8 cellular contexts compared by ENCODE assay signal in the genomic region with DNA sequence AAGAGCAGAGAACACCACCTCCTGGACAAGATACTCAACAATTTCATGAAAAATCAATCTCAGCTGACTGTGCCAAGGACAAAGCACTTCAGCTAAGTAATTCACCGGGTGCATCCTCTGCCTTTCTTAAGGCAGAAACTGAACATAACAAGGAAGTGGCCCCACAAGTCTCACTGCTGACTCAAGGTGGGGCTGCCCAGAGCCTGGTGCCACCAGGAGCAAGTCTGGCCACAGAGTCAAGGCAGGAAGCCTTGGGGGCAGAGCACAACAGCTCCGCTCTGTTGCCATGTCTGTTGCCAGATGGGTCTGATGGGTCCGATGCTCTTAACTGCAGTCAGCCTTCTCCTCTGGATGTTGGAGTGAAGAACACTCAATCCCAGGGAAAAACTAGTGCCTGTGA.
DNase-seq lines count a peak whose midpoint lies in the region; ATAC-seq and TF ChIP-seq lines count a peak whose summit lies in the region.

No MANE protein-coding gene starts in this region.

- peaks cover 0 to 86% of the 10 kb centered on the region in 2 donors for H3K4me1 ChIP-seq in right atrium auricular region

- no peaks in the 10 kb centered on the region for H3K9me3 Mint-ChIP-seq in stimulated activated effector memory CD8-positive, alpha-beta T cell treated with anti-CD3 and anti-CD28 coated beads, Interleukin-12 subunit alpha, Interleukin-12 subunit beta, amount 100 ng/mL, for 72 hours

- peak overlapping the region; percentile 41 to 50 for H3K4me3 ChIP-seq in right atrium auricular region

- H3K9me3 ChIP-seq in right atrium auricular region = no peaks in the 10 kb centered on the region

- peak; percentile 72 for DNase-seq in activated CD8-positive, alpha-beta memory T cell treated with anti-CD3 and anti-CD28 coated beads, Interleukin-2, amount 50 U/mL, for 48 hours
- DNase-seq in right atrium auricular region (ENCODE audit: low spot score) (no peak), GM19238 (ENCODE audit: insufficient read length, low spot score) (no peak), retina (no peak), dedifferentiated amniotic fluid mesenchymal stem cell (ENCODE audit: extremely low spot score) (no peak)
- DNase-seq in stimulated activated effector memory CD8-positive, alpha-beta T cell treated with anti-CD3 and anti-CD28 coated beads, Interleukin-12 subunit alpha, Interleukin-12 subunit beta, amount 100 ng/mL, for 72 hours (ENCODE audit: low spot score in 2 of 2) = peak; percentile 31 to 72

- H3K4me1 Mint-ChIP-seq in stimulated activated effector memory CD8-positive, alpha-beta T cell treated with anti-CD3 and anti-CD28 coated beads, Interleukin-12 subunit alpha, Interleukin-12 subunit beta, amount 100 ng/mL, for 72 hours = peaks cover 70% of the 10 kb centered on the region

- peak overlapping the region; percentile 90 to 94 for H3K27ac ChIP-seq in right atrium auricular region

- ATAC-seq in HG03432 (IDR thresholded peaks at IDR 0.05; ENCODE audit: unreplicated experiment) (peak; percentile 21), HG03135 (IDR thresholded peaks at IDR 0.05; ENCODE audit: unreplicated experiment) (no peak)
- ATAC-seq in stimulated activated effector memory CD8-positive, alpha-beta T cell treated with anti-CD3 and anti-CD28 coated beads, Interleukin-12 subunit alpha, Interleukin-12 subunit beta, amount 100 ng/mL, for 72 hours = peak; percentile 81

- H3K36me3 ChIP-seq in right atrium auricular region = peaks cover 8% of the 10 kb centered on the region

- peak overlapping the region; percentile 86 for H3K4me3 Mint-ChIP-seq in stimulated activated effector memory CD8-positive, alpha-beta T cell treated with anti-CD3 and anti-CD28 coated beads, Interleukin-12 subunit alpha, Interleukin-12 subunit beta, amount 100 ng/mL, for 72 hours

- peaks cover 77% of the 10 kb centered on the region for H3K36me3 Mint-ChIP-seq in stimulated activated effector memory CD8-positive, alpha-beta T cell treated with anti-CD3 and anti-CD28 coated beads, Interleukin-12 subunit alpha, Interleukin-12 subunit beta, amount 100 ng/mL, for 72 hours

- no peaks in the 10 kb centered on the region for H3K27me3 ChIP-seq in right atrium auricular region

- peak overlapping the region; percentile 98 for H3K27ac Mint-ChIP-seq in stimulated activated effector memory CD8-positive, alpha-beta T cell treated with anti-CD3 and anti-CD28 coated beads, Interleukin-12 subunit alpha, Interleukin-12 subunit beta, amount 100 ng/mL, for 72 hours

- no peak for TF ChIP-seq CTCF in right atrium auricular region (IDR thresholded peaks at IDR 0.05)

Comparison
In these comparisons a context has a peak if more than half of its experiments do, and no peak if none do; other contexts are left out.
1. DNase-seq: peak in activated CD8-positive, alpha-beta memory T cell treated with anti-CD3 and anti-CD28 coated beads, Interleukin-2, amount 50 U/mL, for 48 hours (single experiment) and stimulated activated effector memory CD8-positive, alpha-beta T cell treated with anti-CD3 and anti-CD28 coated beads, Interleukin-12 subunit alpha, Interleukin-12 subunit beta, amount 100 ng/mL, for 72 hours (2 of 2); none in right atrium auricular region (single experiment), GM19238 (single experiment), retina (single experiment) and dedifferentiated amniotic fluid mesenchymal stem cell (single experiment).